Comparison of ENCODE assay signal across 8 cellular contexts in the genomic region with DNA sequence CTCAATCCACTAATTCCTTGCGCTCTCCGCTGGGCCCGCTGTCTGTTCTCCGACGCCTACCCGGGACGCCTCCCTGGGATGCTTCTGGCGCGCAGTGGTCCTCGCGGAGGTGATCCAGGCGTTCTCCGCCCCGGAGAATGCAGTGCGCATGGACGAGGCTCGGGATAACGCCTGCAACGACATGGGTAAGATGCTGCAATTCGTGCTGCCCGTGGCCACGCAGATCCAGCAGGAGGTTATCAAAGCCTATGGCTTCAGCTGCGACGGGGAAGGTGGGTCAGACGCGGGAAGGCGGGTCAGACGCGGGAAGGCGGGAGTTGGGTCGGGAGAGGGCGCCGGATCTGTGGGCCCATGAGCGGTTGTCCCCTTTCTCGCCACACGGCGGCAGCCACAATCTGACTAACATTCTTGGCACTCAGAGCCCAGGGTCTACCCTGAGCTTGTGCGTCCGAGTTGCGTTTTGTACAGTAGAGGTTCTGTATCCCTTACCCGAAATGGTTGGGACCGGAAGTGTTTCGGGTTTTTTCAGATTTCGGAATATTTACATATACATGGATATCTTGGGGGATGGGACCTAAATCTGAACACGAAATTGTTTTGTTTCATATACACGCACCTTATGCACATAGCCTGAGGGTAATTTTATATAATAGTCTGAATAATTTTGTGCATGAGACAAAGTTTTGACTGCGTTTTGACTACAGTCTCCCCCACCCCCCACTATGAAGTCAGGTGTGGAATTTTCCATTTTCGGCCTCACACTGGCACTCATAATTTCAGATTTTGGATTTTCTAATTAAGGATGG. TPM values are rescaled to one million over a fixed set of nuclear protein-coding genes. Genes with fewer than 3 reads are reported as not detected.
DNase-seq lines count a peak whose midpoint lies in the region; TF ChIP-seq lines count a peak whose summit lies in the region.

No MANE protein-coding gene starts in this region.

- no peaks in the 10 kb centered on the region for H3K9me3 ChIP-seq in MG63

- TF ChIP-seq CTCF in foreskin fibroblast (IDR thresholded peaks at IDR 0.05; ENCODE audit: low read depth, low read length) (peak; percentile 90), neural crest cell (conservative IDR thresholded peaks at IDR 0.05) (peak; percentile 98)

- H3K4me1 Mint-ChIP-seq in neural crest cell: peaks cover 47% of the 10 kb centered on the region

- H3K27ac Mint-ChIP-seq in neural crest cell (ENCODE audit: unreplicated experiment): peak overlapping the region; percentile 96

- H3K36me3 ChIP-seq in MG63: peaks cover 27% of the 10 kb centered on the region

- no peaks in the 10 kb centered on the region for H3K27me3 ChIP-seq in MG63

- DNase-seq in EH (ENCODE audit: low read depth) (peak; percentile 94), H4 (ENCODE audit: low spot score) (peak; percentile 94), MG63 (peak; percentile 88), SIG-M5 (lab: John Stamatoyannopoulos, UW) (peak; percentile 63), foreskin fibroblast (peak; percentile 86 to 96), neural crest cell (ENCODE audit: low read depth, low spot score) (peak; percentile 84), stromal cell of bone marrow (ENCODE audit: low read depth) (peak; percentile 84)
- peak; percentile 76 for DNase-seq in activated gamma-delta T cell treated with anti-CD3 and anti-CD28 coated beads, Interleukin-2, amount 50 U/mL, for 16 hours (ENCODE audit: low read depth)

- peaks cover 24% of the 10 kb centered on the region for H3K27me3 Mint-ChIP-seq in neural crest cell (ENCODE audit: low read depth)

- peaks cover 7% of the 10 kb centered on the region for H3K36me3 Mint-ChIP-seq in neural crest cell (ENCODE audit: low read depth)

- H3K4me3 Mint-ChIP-seq in neural crest cell: peak overlapping the region; percentile 92

- H3K9me3 Mint-ChIP-seq in neural crest cell: no peaks in the 10 kb centered on the region

- H3K4me3 ChIP-seq in MG63 (peak overlapping the region; percentile 65), foreskin fibroblast (ENCODE audit: low read depth in 1 of 2, low read length in 2 of 2) (peak overlapping the region; percentile 75 to 77)

RNA-seq across cellular contexts. Expression of a gene that starts 0.8 kb away (rescaled TPM):
- total RNA-seq in H4 (2014; rRNA removed; shearing (Covaris generic)): 219 and 260 TPM in 2 replicates
- 136 and 311 TPM in 2 replicates for total RNA-seq in MG63 (2014; rRNA removed; shearing (Covaris generic); ENCODE audit: low replicate concordance)
- total RNA-seq in neural crest cell: 293 and 298 TPM in 2 replicates

RNA-seq across cellular contexts. Expression of a gene that starts 1.0 kb away (rescaled TPM):
- total RNA-seq in H4 (2014; rRNA removed; shearing (Covaris generic)): not detected in 2 replicates
- total RNA-seq in MG63 (2014; rRNA removed; shearing (Covaris generic); ENCODE audit: low replicate concordance): not detected in 2 replicates
- total RNA-seq in neural crest cell: not detected in 2 replicates

RNA-seq across cellular contexts. Expression of a gene that starts 6.6 kb away (rescaled TPM):
- total RNA-seq in H4 (2014; rRNA removed; shearing (Covaris generic)): not detected in 2 replicates
- not detected in 2 replicates for total RNA-seq in MG63 (2014; rRNA removed; shearing (Covaris generic); ENCODE audit: low replicate concordance)
- 0.73 and 1.1 TPM in 2 replicates for total RNA-seq in neural crest cell

RNA-seq across cellular contexts. Expression of a gene that starts 16.8 kb away (rescaled TPM):
- total RNA-seq in H4 (2014; rRNA removed; shearing (Covaris generic)): 6.0 and 14.2 TPM in 2 replicates
- total RNA-seq in MG63 (2014; rRNA removed; shearing (Covaris generic); ENCODE audit: low replicate concordance): 2.8 and 5.0 TPM in 2 replicates
- total RNA-seq in neural crest cell: 118 and 122 TPM in 2 replicates

RNA-seq across cellular contexts. Expression of a gene that starts 25.9 kb away (rescaled TPM):
- 486 and 563 TPM in 2 replicates for total RNA-seq in H4 (2014; rRNA removed; shearing (Covaris generic))
- 349 and 524 TPM in 2 replicates for total RNA-seq in MG63 (2014; rRNA removed; shearing (Covaris generic); ENCODE audit: low replicate concordance)
- total RNA-seq in neural crest cell: 330 and 335 TPM in 2 replicates

Comparison
In these comparisons a context has a peak if more than half of its experiments do, and no peak if none do; other contexts are left out.
1. Peak in every context shown above with its lines: DNase-seq and H3K4me3 ChIP-seq.